ENCODE assay signal across 1 cellular context in genomic region chr2:196171248-196171871, GRCh38.
A peak's percentile ranks its signal among the peaks of the same experiment; 100 is the strongest.
TF ChIP-seq lines count a peak whose summit lies in the region.

Gene STK17B (minus strand): TSS chr2:196171578. CDS start chr2:196163383, 8,195 bp downstream.

TF ChIP-seq in K562, 482 proteins besides CTCF, POLR2A, EP300 and RAD21 (continued from another document and continues in another):
- TF ChIP-seq ZNF407 (IDR thresholded peaks at IDR 0.05; ENCODE audit: low read depth) (no peak), ZNF280B (CRISPR knock-in tag; IDR thresholded peaks at IDR 0.05) (no peak), HDAC1 (IDR thresholded peaks at IDR 0.05) (0 out of 4 replicates have a peak, but pooled peaks of 1 of the 2 experiments have one; percentile 12), MNT (conservative IDR thresholded peaks at IDR 0.05) (peak; percentile 16 to 51; a peak in 2 of 4 replicates), SIX5 (IDR thresholded peaks at IDR 0.05; ENCODE audit: borderline replicate concordance in 1 of 2, insufficient read depth in 1 of 2, low read depth in 1 of 2, low read length in 2 of 2) (no peak), SMAD4 (CRISPR knock-in tag; conservative IDR thresholded peaks at IDR 0.05) (peak; percentile 77), SNIP1 (IDR thresholded peaks at IDR 0.05; ENCODE audit: low read depth) (no peak), ZBTB7A (IDR thresholded peaks at IDR 0.05; ENCODE audit: borderline replicate concordance, control insufficient read depth, low read depth, low read length) (peak; percentile 39; the same call in 1 of the 2 replicates), ZNF174 (CRISPR knock-in tag; IDR thresholded peaks at IDR 0.05) (no peak), GTF2B (IDR thresholded peaks at IDR 0.05; ENCODE audit: extremely low read depth, insufficient read length) (no peak), SRSF1 (IDR thresholded peaks at IDR 0.05; ENCODE audit: low read depth, low read length) (no peak), KLF16 (IDR thresholded peaks at IDR 0.05) (no peak), SAP30 (IDR thresholded peaks at IDR 0.05; ENCODE audit: borderline replicate concordance, insufficient read depth, low read depth, low read length, poor library complexity, severe bottlenecking) (no peak), CBFA2T2 (conservative IDR thresholded peaks at IDR 0.05) (peak; percentile 73), L3MBTL2 (IDR thresholded peaks at IDR 0.05) (peak; percentile 24; the same call in 1 of the 2 replicates), RNF219 (CRISPR knock-in tag; IDR thresholded peaks at IDR 0.05) (no peak), E2F4 (CRISPR knock-in tag; IDR thresholded peaks at IDR 0.05; ENCODE audit: low read depth) (no peak), ZFX (CRISPR knock-in tag; IDR thresholded peaks at IDR 0.05) (peak; percentile 55; the same call in 1 of the 2 replicates), SMAD2 (IDR thresholded peaks at IDR 0.05; ENCODE audit: low read depth, low read length) (no peak), CHD1 (IDR thresholded peaks at IDR 0.05; ENCODE audit: low read length) (peak; percentile 62), NFIC (IDR thresholded peaks at IDR 0.05) (peak; percentile 62), ELK1 (CRISPR knock-in tag; IDR thresholded peaks at IDR 0.05) (no peak), POLR3A (IDR thresholded peaks at IDR 0.05; ENCODE audit: borderline replicate concordance, extremely low read depth, insufficient read depth, insufficient read length) (no peak), CC2D1A (IDR thresholded peaks at IDR 0.05) (peak; percentile 60), SMAD1 (IDR thresholded peaks at IDR 0.05; ENCODE audit: low read depth, low read length, partially characterized antibody) (peak; percentile 81), TRIM28 (IDR thresholded peaks at IDR 0.05) (peak; percentile 38; the same call in 1 of the 2 replicates), HDAC2 (IDR thresholded peaks at IDR 0.05) (no peak), ELF1 (tag; IDR thresholded peaks at IDR 0.05) (no peak), TAF7 (tag; IDR thresholded peaks at IDR 0.05) (peak; percentile 85), TEAD1 (CRISPR knock-in tag; IDR thresholded peaks at IDR 0.05) (no peak), FOXJ2 (tag; IDR thresholded peaks at IDR 0.05) (no peak), CXXC5 (CRISPR knock-in tag; IDR thresholded peaks at IDR 0.05) (peak; percentile 68), PML (IDR thresholded peaks at IDR 0.05; ENCODE audit: low read length) (peak; percentile 74; the same call in 1 of the 2 replicates), ZNF263 (CRISPR knock-in tag; IDR thresholded peaks at IDR 0.05; ENCODE audit: borderline replicate concordance) (no peak), ZNF592 (IDR thresholded peaks at IDR 0.05) (no peak), ZNF212 (CRISPR knock-in tag; IDR thresholded peaks at IDR 0.05) (no peak), MECOM (CRISPR knock-in tag; IDR thresholded peaks at IDR 0.05) (no peak)
